Comparison of ENCODE assay signal across 1 cellular context in the genomic region with DNA sequence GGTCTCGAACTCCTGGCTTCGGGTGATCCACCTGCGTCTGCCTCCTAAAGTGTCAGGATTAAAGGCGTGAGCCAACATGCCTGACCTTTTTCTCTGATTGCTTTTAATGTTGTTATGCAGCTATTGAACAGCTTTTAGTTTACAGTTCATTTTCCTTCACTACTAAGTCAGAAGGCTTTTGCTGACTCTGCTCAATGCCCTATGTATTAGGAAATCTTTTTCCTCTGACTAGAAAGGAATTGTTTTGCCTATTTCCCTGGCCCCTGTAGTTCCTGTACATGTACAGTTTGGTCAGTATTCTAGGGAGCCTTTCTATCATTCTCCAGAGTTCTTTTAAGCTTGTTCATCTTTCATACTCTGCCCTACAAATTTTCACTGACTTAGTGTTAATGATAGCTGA.
A peak's percentile ranks its signal among the peaks of the same experiment; 100 is the strongest.
TF ChIP-seq lines count a peak whose summit lies in the region.

No MANE protein-coding gene starts in this region.

TF ChIP-seq in HepG2, 621 proteins besides CTCF, POLR2A, EP300 and RAD21 (continued from another document):
- TF ChIP-seq, protein P1, sequence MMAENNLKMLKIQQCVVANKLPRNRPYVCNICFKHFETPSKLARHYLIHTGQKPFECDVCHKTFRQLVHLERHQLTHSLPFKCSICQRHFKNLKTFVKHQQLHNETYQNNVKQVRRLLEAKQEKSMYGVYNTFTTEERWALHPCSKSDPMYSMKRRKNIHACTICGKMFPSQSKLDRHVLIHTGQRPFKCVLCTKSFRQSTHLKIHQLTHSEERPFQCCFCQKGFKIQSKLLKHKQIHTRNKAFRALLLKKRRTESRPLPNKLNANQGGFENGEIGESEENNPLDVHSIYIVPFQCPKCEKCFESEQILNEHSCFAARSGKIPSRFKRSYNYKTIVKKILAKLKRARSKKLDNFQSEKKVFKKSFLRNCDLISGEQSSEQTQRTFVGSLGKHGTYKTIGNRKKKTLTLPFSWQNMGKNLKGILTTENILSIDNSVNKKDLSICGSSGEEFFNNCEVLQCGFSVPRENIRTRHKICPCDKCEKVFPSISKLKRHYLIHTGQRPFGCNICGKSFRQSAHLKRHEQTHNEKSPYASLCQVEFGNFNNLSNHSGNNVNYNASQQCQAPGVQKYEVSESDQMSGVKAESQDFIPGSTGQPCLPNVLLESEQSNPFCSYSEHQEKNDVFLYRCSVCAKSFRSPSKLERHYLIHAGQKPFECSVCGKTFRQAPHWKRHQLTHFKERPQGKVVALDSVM (CRISPR knock-in tag; IDR thresholded peaks at IDR 0.05) = no peak
- TF ChIP-seq RARG (CRISPR knock-in tag; IDR thresholded peaks at IDR 0.05; ENCODE audit: low read depth) (no peak), ZSCAN25 (CRISPR knock-in tag; IDR thresholded peaks at IDR 0.05) (no peak), ZBTB7B (CRISPR knock-in tag; IDR thresholded peaks at IDR 0.05) (no peak), MAFF (IDR thresholded peaks at IDR 0.05; ENCODE audit: low read depth, low read length) (peak; percentile 65), ZNF343 (CRISPR knock-in tag; IDR thresholded peaks at IDR 0.05) (no peak)
- TF ChIP-seq, protein P2, sequence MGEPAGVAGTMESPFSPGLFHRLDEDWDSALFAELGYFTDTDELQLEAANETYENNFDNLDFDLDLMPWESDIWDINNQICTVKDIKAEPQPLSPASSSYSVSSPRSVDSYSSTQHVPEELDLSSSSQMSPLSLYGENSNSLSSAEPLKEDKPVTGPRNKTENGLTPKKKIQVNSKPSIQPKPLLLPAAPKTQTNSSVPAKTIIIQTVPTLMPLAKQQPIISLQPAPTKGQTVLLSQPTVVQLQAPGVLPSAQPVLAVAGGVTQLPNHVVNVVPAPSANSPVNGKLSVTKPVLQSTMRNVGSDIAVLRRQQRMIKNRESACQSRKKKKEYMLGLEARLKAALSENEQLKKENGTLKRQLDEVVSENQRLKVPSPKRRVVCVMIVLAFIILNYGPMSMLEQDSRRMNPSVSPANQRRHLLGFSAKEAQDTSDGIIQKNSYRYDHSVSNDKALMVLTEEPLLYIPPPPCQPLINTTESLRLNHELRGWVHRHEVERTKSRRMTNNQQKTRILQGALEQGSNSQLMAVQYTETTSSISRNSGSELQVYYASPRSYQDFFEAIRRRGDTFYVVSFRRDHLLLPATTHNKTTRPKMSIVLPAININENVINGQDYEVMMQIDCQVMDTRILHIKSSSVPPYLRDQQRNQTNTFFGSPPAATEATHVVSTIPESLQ (CRISPR knock-in tag; conservative IDR thresholded peaks at IDR 0.05) = no peak
- TF ChIP-seq, protein P3, sequence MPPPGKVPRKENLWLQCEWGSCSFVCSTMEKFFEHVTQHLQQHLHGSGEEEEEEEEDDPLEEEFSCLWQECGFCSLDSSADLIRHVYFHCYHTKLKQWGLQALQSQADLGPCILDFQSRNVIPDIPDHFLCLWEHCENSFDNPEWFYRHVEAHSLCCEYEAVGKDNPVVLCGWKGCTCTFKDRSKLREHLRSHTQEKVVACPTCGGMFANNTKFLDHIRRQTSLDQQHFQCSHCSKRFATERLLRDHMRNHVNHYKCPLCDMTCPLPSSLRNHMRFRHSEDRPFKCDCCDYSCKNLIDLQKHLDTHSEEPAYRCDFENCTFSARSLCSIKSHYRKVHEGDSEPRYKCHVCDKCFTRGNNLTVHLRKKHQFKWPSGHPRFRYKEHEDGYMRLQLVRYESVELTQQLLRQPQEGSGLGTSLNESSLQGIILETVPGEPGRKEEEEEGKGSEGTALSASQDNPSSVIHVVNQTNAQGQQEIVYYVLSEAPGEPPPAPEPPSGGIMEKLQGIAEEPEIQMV (CRISPR knock-in tag; IDR thresholded peaks at IDR 0.05; ENCODE audit: low read depth) = no peak
TF ChIP-seq in HepG2: peak in this region for 2.
